ENCODE assay signal across 19 cellular contexts in the genomic region with DNA sequence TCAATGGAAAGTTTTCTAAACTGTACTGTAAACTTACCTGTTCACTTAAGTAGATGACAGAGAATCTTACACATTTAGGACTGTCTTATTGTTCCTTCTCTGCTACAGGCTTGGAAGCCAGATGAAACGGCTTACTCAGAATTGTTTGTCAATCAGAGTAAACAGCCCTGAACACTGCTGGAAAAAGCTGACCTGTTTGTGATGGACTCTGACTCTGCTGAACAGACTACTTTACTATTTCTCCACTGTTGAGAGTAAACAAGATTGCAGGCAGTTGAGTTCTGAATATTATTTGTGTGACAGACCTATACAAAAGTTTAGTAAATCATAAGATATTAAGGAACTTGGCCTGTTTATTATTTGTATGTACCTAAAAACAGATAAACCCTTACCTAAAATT.
"Had no signal": no experiment of that assay in that cellular context is flagged by ENCODE, and none has a peak within 500 bp of the region (broad histone marks: within the 10 kb centered on the region; RNA-seq: fewer than 3 reads in every experiment).

No MANE protein-coding gene starts in this region.

- DNase-seq: activated CD4-positive, alpha-beta T cell treated with anti-CD3 and anti-CD28 coated beads for 48 hours; activated CD4-positive, CD25-positive, alpha-beta regulatory T cell; activated CD8-positive, alpha-beta T cell treated with anti-CD3 and anti-CD28 coated beads for 36 hours; activated naive CD4-positive, alpha-beta T cell treated with Interleukin-2 at 50 U/mL for 16 hours; activated naive CD8-positive, alpha-beta T cell treated with anti-CD3 and anti-CD28 coated beads, Interleukin-2, amount 10 ng/mL, durations not matched to agents 7 days and 5 days; activated T-cell treated with anti-CD3 and anti-CD28 coated beads, Interleukin-2, amount 50 U/mL, for 1 hour; amygdala; body of pancreas; dorsolateral prefrontal cortex; kidney glomerular epithelial cell; left ventricle myocardium superior; naive thymus-derived CD8-positive, alpha-beta T cell; posterior cingulate gyrus; retina; stimulated activated CD4-positive, alpha-beta T cell treated with anti-CD3 and anti-CD28 coated beads, Interleukin-12 subunit alpha, Interleukin-12 subunit beta, amount 100 ng/mL, for 4 hours; stimulated activated CD4-positive, alpha-beta T cell treated with anti-CD3 and anti-CD28 coated beads, Interleukin-1b, Interleukin-23, amount 100 ng/mL, for 48 hours; stimulated activated naive CD4-positive, alpha-beta T cell treated with Interleukin-2 at 50 U/mL for 16 hours; T-helper 9 cell; tibial artery had no signal

- H3K4me3 ChIP-seq: body of pancreas, dorsolateral prefrontal cortex, tibial artery had no signal

- H3K27ac ChIP-seq: body of pancreas, dorsolateral prefrontal cortex, tibial artery had no signal

- H3K4me1 ChIP-seq: body of pancreas, tibial artery had no signal

- H3K27me3 ChIP-seq: body of pancreas, dorsolateral prefrontal cortex, tibial artery had no signal

- H3K9me3 ChIP-seq: body of pancreas, tibial artery had no signal

- ATAC-seq: activated CD8-positive, alpha-beta T cell treated with anti-CD3 and anti-CD28 coated beads for 36 hours; body of pancreas; left ventricle myocardium superior; naive thymus-derived CD8-positive, alpha-beta T cell had no signal
